11 cellular contexts compared by ENCODE assay signal in the genomic region with DNA sequence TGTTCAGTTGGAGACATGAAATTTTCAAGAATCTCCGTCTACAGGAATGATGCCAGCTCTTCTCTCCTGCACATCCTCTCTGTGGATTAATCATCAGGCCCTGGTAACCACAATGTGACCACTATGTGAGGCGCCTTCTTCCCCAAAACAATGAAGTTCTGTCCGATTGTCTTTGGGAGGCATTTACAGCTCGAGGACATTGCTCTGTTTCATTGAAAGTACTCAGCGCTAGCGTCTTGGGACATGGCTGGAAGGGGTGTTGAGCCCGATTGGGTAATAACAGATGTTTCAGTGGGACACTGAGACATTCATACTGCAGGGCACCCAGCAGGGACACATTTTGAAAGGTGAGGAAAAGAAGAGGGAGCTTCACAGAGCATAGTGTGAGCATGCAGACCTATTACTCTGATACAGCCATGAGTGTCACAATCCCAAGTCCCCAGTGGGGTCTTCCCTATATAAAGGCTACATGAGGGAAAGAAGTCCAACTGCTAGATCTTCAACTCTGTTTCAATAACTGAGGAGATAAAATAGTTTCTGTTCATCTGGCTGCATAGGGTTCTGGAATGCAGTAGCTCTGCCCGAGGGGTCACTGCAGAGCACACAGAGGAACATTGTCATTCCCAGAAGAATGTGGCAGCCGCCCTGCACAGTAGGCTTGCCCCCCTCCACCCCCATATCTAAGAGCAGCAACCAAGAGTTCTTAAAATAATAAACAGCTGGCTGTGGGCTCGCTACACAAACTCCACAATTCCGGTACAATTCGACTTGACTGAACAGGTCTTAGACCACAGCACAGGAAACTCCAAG.
DNase-seq lines count a peak whose midpoint lies in the region; TF ChIP-seq lines count a peak whose summit lies in the region.
"Had no signal": no experiment of that assay in that cellular context is flagged by ENCODE, and none has a peak within 500 bp of the region (broad histone marks: within the 10 kb centered on the region; RNA-seq: fewer than 3 reads in every experiment).

No MANE protein-coding gene starts in this region.

- H3K9ac ChIP-seq in neural progenitor cell: no peak overlapping the region

- H3K4me3 ChIP-seq in neural progenitor cell: no peak overlapping the region

- no peak for TF ChIP-seq CTCF in neural progenitor cell (IDR thresholded peaks at IDR 0.05)

- H3K9me3 ChIP-seq in neural progenitor cell (ENCODE audit: low read depth): no peaks in the 10 kb centered on the region

- peaks cover 8% of the 10 kb centered on the region for H3K9me3 Mint-ChIP-seq in neural progenitor cell

- H3K4me1 Mint-ChIP-seq in neural progenitor cell: peaks cover 23% of the 10 kb centered on the region
- H3K4me1 Mint-ChIP-seq: activated CD4-positive, alpha-beta T cell treated with anti-CD3 and anti-CD28 coated beads, Interleukin-2, amount 10 ng/mL, durations not matched to agents 7 days and 5 days had no signal

- no peaks in the 10 kb centered on the region for H3K36me3 Mint-ChIP-seq in neural progenitor cell

- no peaks in the 10 kb centered on the region for H3K36me3 ChIP-seq in neural progenitor cell

- H3K27me3 ChIP-seq in neural progenitor cell: no peaks in the 10 kb centered on the region

- no peaks in the 10 kb centered on the region for H3K79me2 ChIP-seq in neural progenitor cell (ENCODE audit: low read depth)

- no peak overlapping the region for H3K4me3 Mint-ChIP-seq in neural progenitor cell
- H3K4me3 Mint-ChIP-seq: activated CD4-positive, alpha-beta T cell treated with anti-CD3 and anti-CD28 coated beads, Interleukin-2, amount 10 ng/mL, durations not matched to agents 7 days and 5 days had no signal

- DNase-seq in EL (peak; percentile 92), SK-MEL-5 (ENCODE audit: low read depth, low spot score) (peak; percentile 100), fibroblast of peridontal ligament (ENCODE audit: extremely low read depth) (peak; percentile 73), neural progenitor cell (ENCODE audit: low spot score) (no peak), iPS-NIHi11 (ENCODE audit: low spot score) (no peak), NCI-H2081 (lab: John Stamatoyannopoulos, UW) (no peak), NCI-H510A treated with DMSO at 0.1 percent for 48 hours (lab: John Stamatoyannopoulos, UW) (no peak)
- DNase-seq in stimulated activated naive CD4-positive, alpha-beta T cell (lab: John Stamatoyannopoulos, UW): no peak
- DNase-seq: activated CD4-positive, alpha-beta T cell treated with anti-CD3 and anti-CD28 coated beads, Interleukin-2, amount 10 ng/mL, durations not matched to agents 7 days and 5 days; DMS153; NCI-H226 had no signal

- peaks cover 21% of the 10 kb centered on the region for H3K4me1 ChIP-seq in neural progenitor cell

- no peak overlapping the region for H3K27ac ChIP-seq in neural progenitor cell

- in situ Hi-C loops in SK-MEL-5 (cut with HindIII; ENCODE audit: low pct_unique_long_range_greater_than_20kb, low sequenced_read_pairs): no loop called here

- H3K4me2 ChIP-seq in neural progenitor cell: no peak overlapping the region

- no peaks in the 10 kb centered on the region for H3F3A ChIP-seq in neural progenitor cell (ENCODE audit: low read depth)

- peak overlapping the region; percentile 39 for H3K27ac Mint-ChIP-seq in neural progenitor cell
- H3K27ac Mint-ChIP-seq: activated CD4-positive, alpha-beta T cell treated with anti-CD3 and anti-CD28 coated beads, Interleukin-2, amount 10 ng/mL, durations not matched to agents 7 days and 5 days had no signal

- peaks cover 2% of the 10 kb centered on the region for H3K27me3 Mint-ChIP-seq in neural progenitor cell (ENCODE audit: insufficient read depth, low read depth)
- H3K27me3 Mint-ChIP-seq: activated CD4-positive, alpha-beta T cell treated with anti-CD3 and anti-CD28 coated beads, Interleukin-2, amount 10 ng/mL, durations not matched to agents 7 days and 5 days had no signal

- H2AFZ ChIP-seq in neural progenitor cell (replicated peaks): no peak overlapping the region

- no peaks in the 10 kb centered on the region for H4K20me1 ChIP-seq in neural progenitor cell (ENCODE audit: low read depth)

Comparison
In these comparisons a context has a peak if more than half of its experiments do, and no peak if none do; other contexts are left out.
1. DNase-seq: peak in EL (single experiment), SK-MEL-5 (single experiment) and fibroblast of peridontal ligament (single experiment); none in neural progenitor cell (single experiment), stimulated activated naive CD4-positive, alpha-beta T cell (0 of 6), iPS-NIHi11 (single experiment), NCI-H2081 (0 of 2) and NCI-H510A treated with DMSO at 0.1 percent for 48 hours (single experiment).